Comparison of ENCODE assay signal across 1 cellular context in genomic region chr19:35986664-35987570, GRCh38.
TF ChIP-seq lines count a peak whose summit lies in the region.

No MANE protein-coding gene starts in this region.

TF ChIP-seq in HEK293, 187 proteins besides CTCF, POLR2A, EP300 and RAD21 (continued from another document and continues in another):
- TF ChIP-seq ZNF513 (tag by site-specific recombination; IDR thresholded peaks at IDR 0.05) (no peak), ZNF112 (tag by site-specific recombination; IDR thresholded peaks at IDR 0.05) (no peak), ZNF274 (IDR thresholded peaks at IDR 0.05; ENCODE audit: low read length) (no peak), ZNF274 (tag by site-specific recombination; IDR thresholded peaks at IDR 0.05; ENCODE audit: borderline replicate concordance) (no peak), ZNF146 (tag by site-specific recombination; IDR thresholded peaks at IDR 0.05) (peak; percentile 95), ZNF311 (tag by site-specific recombination; IDR thresholded peaks at IDR 0.05; ENCODE audit: borderline replicate concordance) (no peak), GLIS1 (tag by site-specific recombination; IDR thresholded peaks at IDR 0.05) (peak; percentile 64), ZNF416 (tag by site-specific recombination; IDR thresholded peaks at IDR 0.05) (no peak), ZNF639 (tag by site-specific recombination; IDR thresholded peaks at IDR 0.05) (no peak), REPIN1 (tag by site-specific recombination; IDR thresholded peaks at IDR 0.05; ENCODE audit: low read depth) (peak; percentile 21; the same call in 1 of the 2 replicates), ZNF544 (tag by site-specific recombination; IDR thresholded peaks at IDR 0.05) (no peak), ZNF621 (tag by site-specific recombination; IDR thresholded peaks at IDR 0.05) (no peak), ZBTB6 (tag by site-specific recombination; IDR thresholded peaks at IDR 0.05) (peak; percentile 83; the same call in 1 of the 2 replicates), ZNF184 (tag by site-specific recombination; IDR thresholded peaks at IDR 0.05) (no peak), BCL11B (tag by site-specific recombination; IDR thresholded peaks at IDR 0.05; ENCODE audit: low read depth) (peak; percentile 74; the same call in 1 of the 2 replicates), TSHZ1 (tag by site-specific recombination; IDR thresholded peaks at IDR 0.05; ENCODE audit: borderline replicate concordance) (no peak), ZNF660 (tag by site-specific recombination; IDR thresholded peaks at IDR 0.05) (no peak; the same call in 1 of the 2 replicates), ZNF555 (tag by site-specific recombination; conservative IDR thresholded peaks at IDR 0.05) (no peak), ZNF629 (tag by site-specific recombination; IDR thresholded peaks at IDR 0.05) (peak; percentile 19), ZNF677 (tag by site-specific recombination; IDR thresholded peaks at IDR 0.05) (no peak), ZSCAN30 (tag by site-specific recombination; IDR thresholded peaks at IDR 0.05) (peak; percentile 100), ZBTB1 (tag by site-specific recombination; IDR thresholded peaks at IDR 0.05) (peak; percentile 88; the same call in 1 of the 2 replicates), ZNF19 (tag by site-specific recombination; IDR thresholded peaks at IDR 0.05; ENCODE audit: low read depth) (no peak), ZNF362 (tag by site-specific recombination; IDR thresholded peaks at IDR 0.05) (no peak), ZNF623 (tag by site-specific recombination; IDR thresholded peaks at IDR 0.05) (no peak), ZBTB10 (tag by site-specific recombination; IDR thresholded peaks at IDR 0.05) (peak; percentile 77), ZNF488 (tag by site-specific recombination; IDR thresholded peaks at IDR 0.05) (no peak), ZNF426 (tag by site-specific recombination; IDR thresholded peaks at IDR 0.05) (no peak), ATF2 (tag by site-specific recombination; IDR thresholded peaks at IDR 0.05; ENCODE audit: low read depth) (no peak), ZNF121 (tag by site-specific recombination; IDR thresholded peaks at IDR 0.05) (peak; percentile 98), ZNF132 (tag by site-specific recombination; IDR thresholded peaks at IDR 0.05; ENCODE audit: borderline replicate concordance) (no peak), TRIM28 (IDR thresholded peaks at IDR 0.05; ENCODE audit: borderline replicate concordance, low read length) (no peak), ZNF658 (tag by site-specific recombination; IDR thresholded peaks at IDR 0.05) (no peak), ZNF514 (tag by site-specific recombination; IDR thresholded peaks at IDR 0.05) (no peak), ZSCAN5A (tag by site-specific recombination; IDR thresholded peaks at IDR 0.05) (0 out of 2 replicates have a peak, but pooled peaks have one; percentile 11), TCF7L2 (IDR thresholded peaks at IDR 0.05; ENCODE audit: borderline replicate concordance, low read depth, low read length) (no peak), ZNF114 (tag by site-specific recombination; IDR thresholded peaks at IDR 0.05) (no peak), ZSCAN23 (tag by site-specific recombination; IDR thresholded peaks at IDR 0.05) (no peak), ZNF529 (tag by site-specific recombination; IDR thresholded peaks at IDR 0.05; ENCODE audit: insufficient replicate concordance) (no peak), ZNF48 (tag by site-specific recombination; IDR thresholded peaks at IDR 0.05) (no peak), ZNF776 (tag by site-specific recombination; IDR thresholded peaks at IDR 0.05; ENCODE audit: borderline replicate concordance) (no peak), ZNF148 (tag by site-specific recombination; IDR thresholded peaks at IDR 0.05; ENCODE audit: borderline replicate concordance) (no peak), ZNF624 (tag by site-specific recombination; IDR thresholded peaks at IDR 0.05) (no peak), SP3 (tag by site-specific recombination; IDR thresholded peaks at IDR 0.05) (peak; percentile 91), ZNF610 (tag by site-specific recombination; IDR thresholded peaks at IDR 0.05; ENCODE audit: borderline replicate concordance) (no peak), ZNF600 (tag by site-specific recombination; IDR thresholded peaks at IDR 0.05) (peak; percentile 95), SP7 (tag by site-specific recombination; IDR thresholded peaks at IDR 0.05) (peak; percentile 90)
